ENCODE assay signal across 1 cellular context in genomic region chr15:90188914-90189748, GRCh38.
TF ChIP-seq lines count a peak whose summit lies in the region.

No MANE protein-coding gene starts in this region.

TF ChIP-seq in K562, 482 proteins besides CTCF, POLR2A, EP300 and RAD21 (continued from another document):
- TF ChIP-seq ZBTB2 (IDR thresholded peaks at IDR 0.05) = peak; percentile 68; the same call in 1 of the 2 replicates
- peak; percentile 61; the same call in 1 of the 2 replicates for TF ChIP-seq MIER1 (IDR thresholded peaks at IDR 0.05; ENCODE audit: low read depth)
- TF ChIP-seq CGGBP1 (CRISPR knock-in tag; IDR thresholded peaks at IDR 0.05) = no peak
- TF ChIP-seq JUN (IDR thresholded peaks at IDR 0.05; ENCODE audit: borderline replicate concordance, low read depth, low read length) = no peak
- no peak for TF ChIP-seq JUN (CRISPR knock-in tag; IDR thresholded peaks at IDR 0.05; ENCODE audit: borderline replicate concordance)
- TF ChIP-seq MLLT1 (IDR thresholded peaks at IDR 0.05) = peak; percentile 80 to 81
- TF ChIP-seq MTA3 (IDR thresholded peaks at IDR 0.05; ENCODE audit: borderline replicate concordance) = 0 out of 2 replicates have a peak, but pooled peaks have one; percentile 28
- peak; percentile 69 for TF ChIP-seq DPF2 (IDR thresholded peaks at IDR 0.05)
- TF ChIP-seq MAFK (IDR thresholded peaks at IDR 0.05; ENCODE audit: low read length) = no peak
- peak; percentile 72 for TF ChIP-seq ARID1B (IDR thresholded peaks at IDR 0.05)
- TF ChIP-seq ARID2 (IDR thresholded peaks at IDR 0.05) = no peak
- TF ChIP-seq NBN (IDR thresholded peaks at IDR 0.05; ENCODE audit: low read depth) = peak; percentile 48; the same call in 1 of the 2 replicates
- TF ChIP-seq ELF2 (CRISPR knock-in tag; IDR thresholded peaks at IDR 0.05) = no peak
- TF ChIP-seq GATAD2A (IDR thresholded peaks at IDR 0.05) = peak; percentile 48; the same call in 1 of the 2 replicates
- no peak for TF ChIP-seq ZBTB9 (CRISPR knock-in tag; IDR thresholded peaks at IDR 0.05)
- no peak for TF ChIP-seq ERF (CRISPR knock-in tag; IDR thresholded peaks at IDR 0.05)
